In the genomic region with DNA sequence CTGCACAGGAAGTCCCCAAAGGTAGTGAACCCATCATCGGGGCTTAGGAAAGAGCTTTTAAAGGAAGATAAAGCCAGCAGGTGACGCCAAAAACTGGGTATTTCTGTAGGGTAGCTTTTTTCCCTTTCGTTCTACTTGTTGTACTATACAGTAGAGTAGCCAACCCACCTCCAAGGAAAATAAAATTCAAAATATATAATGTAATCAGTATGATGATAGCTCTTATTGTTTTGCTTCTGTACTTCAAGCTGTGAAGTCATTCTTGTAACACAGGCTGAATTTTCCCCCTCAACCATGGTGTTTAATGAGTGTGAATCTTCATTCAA, we compare ENCODE assay signal across 10 cellular contexts.
DNase-seq lines count a peak whose midpoint lies in the region; ATAC-seq, FAIRE-seq and TF ChIP-seq lines count a peak whose summit lies in the region.
"Had no signal": no experiment of that assay in that cellular context is flagged by ENCODE, and none has a peak within 500 bp of the region (broad histone marks: within the 10 kb centered on the region; RNA-seq: fewer than 3 reads in every experiment).

No MANE protein-coding gene starts in this region.

- no peak for DNase-seq in activated CD4-positive, alpha-beta T cell treated with anti-CD3 and anti-CD28 coated beads, Interleukin-2, amount 10 ng/mL, durations not matched to agents 24 days and 14 days
- DNase-seq in activated CD4-positive, alpha-beta T cell treated with anti-CD3 and anti-CD28 coated beads for 4 hours: no peak
- no peak for DNase-seq in MM.1S
- DNase-seq in GM12878 (ENCODE audit: low read depth, low spot score): no peak
- no peak for DNase-seq in smooth muscle cell (lab: John Stamatoyannopoulos, UW; ENCODE audit: unreplicated experiment)
- DNase-seq in NCI-H2196 (lab: John Stamatoyannopoulos, UW; ENCODE audit: unreplicated experiment): no peak

- no TSS peak for BruUV-seq in GM12878 (replicated peaks; lab: Mats Ljungman, UMichigan)

- H3K4me1 Mint-ChIP-seq in activated CD4-positive, alpha-beta T cell treated with anti-CD3 and anti-CD28 coated beads, Interleukin-2, amount 10 ng/mL, durations not matched to agents 24 days and 14 days: peaks cover 77% of the 10 kb centered on the region

- H3K4me1 ChIP-seq in MM.1S (ENCODE audit: low read length): peaks cover 33% of the 10 kb centered on the region
- H3K4me1 ChIP-seq in GM12878 (ENCODE audit: control insufficient read depth, insufficient read depth, low read length): peaks cover 63% of the 10 kb centered on the region
- H3K4me1 ChIP-seq in smooth muscle cell (ENCODE audit: low read depth): peaks cover 22% of the 10 kb centered on the region
- H3K4me1 ChIP-seq: A549, HAP-1 had no signal

- intact Hi-C loops in activated CD4-positive, alpha-beta T cell treated with anti-CD3 and anti-CD28 coated beads, Interleukin-2, amount 10 ng/mL, durations not matched to agents 24 days and 14 days (cut with micrococcal nuclease): loop anchor here (5.0 kb wide), 2 partner anchors 113 to 177 kb away; a partner anchor contains a TSS
- intact Hi-C loops in GM12878 (cut with micrococcal nuclease; ENCODE audit: unreplicated experiment): no loop called here

- ATAC-seq in GM12878 (no peak), HG02642 (IDR thresholded peaks at IDR 0.05; ENCODE audit: poor library complexity, unreplicated experiment) (no peak), GM21825 (IDR thresholded peaks at IDR 0.05; ENCODE audit: unreplicated experiment) (no peak)
- ATAC-seq: A549 had no signal

- WGBS in GM12878 (ENCODE audit: insufficient coverage, insufficient replicate concordance, low lambda C conversion rate, missing lambda C conversion rate): 0% methylated on average over 3 of the region's 3 CpGs
- 92% methylated on average over 3 of the region's 3 CpGs for WGBS in smooth muscle cell (ENCODE audit: low lambda C conversion rate)

- CTCF ChIA-PET in GM12878 (lab: Yijun Ruan, JAX): interaction anchor here (1.4 to 13.5 kb wide), 7 partner anchors 15 to 398 kb away, joined by 4 to 235 read pairs (median 31); no protein-coding TSS in a partner anchor

- H3K79me2 ChIP-seq in MM.1S (ENCODE audit: low read length) (no peaks in the 10 kb centered on the region), GM12878 (ENCODE audit: control insufficient read depth, insufficient read depth, low read length) (peaks cover 40% of the 10 kb centered on the region), smooth muscle cell (ENCODE audit: low read depth) (peaks cover 26% of the 10 kb centered on the region)

- H3K4me3 ChIP-seq in MM.1S (ENCODE audit: low read length) (peak overlapping the region; percentile 59; the same call in 1 of the 2 replicates), GM12878 (peak overlapping the region; percentile 73), smooth muscle cell (no peak overlapping the region)
- H3K4me3 ChIP-seq: A549, HAP-1 had no signal

- H3K9me3 ChIP-seq in MM.1S (replicated peaks; ENCODE audit: insufficient read depth, low read length) (no peaks in the 10 kb centered on the region; the same call in 1 of the 2 replicates), GM12878 (replicated peaks; ENCODE audit: control insufficient read depth, insufficient read depth, low read length) (no peaks in the 10 kb centered on the region), smooth muscle cell (replicated peaks; ENCODE audit: low read depth) (no peaks in the 10 kb centered on the region)
- H3K9me3 ChIP-seq: A549, HAP-1 had no signal

- no peaks in the 10 kb centered on the region for H3K9me3 Mint-ChIP-seq in activated CD4-positive, alpha-beta T cell treated with anti-CD3 and anti-CD28 coated beads, Interleukin-2, amount 10 ng/mL, durations not matched to agents 24 days and 14 days

- H3F3A ChIP-seq in MM.1S (ENCODE audit: insufficient read depth, low read length) (peaks cover 33% of the 10 kb centered on the region), smooth muscle cell (ENCODE audit: low read depth) (peaks cover 5% of the 10 kb centered on the region)

- H3K36me3 ChIP-seq in MM.1S (replicated peaks; ENCODE audit: insufficient read depth, low read length) (no peaks in the 10 kb centered on the region), GM12878 (ENCODE audit: control insufficient read depth in 2 of 2, insufficient read depth in 2 of 2, low read length in 1 of 2) (no peaks in the 10 kb centered on the region; a peak in 1 of 4 replicates), smooth muscle cell (ENCODE audit: low read depth) (no peaks in the 10 kb centered on the region)
- H3K36me3 ChIP-seq: HAP-1 had no signal

- TF ChIP-seq RAD21 in GM12878 (IDR thresholded peaks at IDR 0.05; ENCODE audit: insufficient read depth, low read depth, low read length): peak; percentile 21; the same call in 1 of the 2 replicates

- H3K9me2 ChIP-seq in MM.1S (replicated peaks; ENCODE audit: insufficient read depth, low read length): no peaks in the 10 kb centered on the region

- H3K27ac Mint-ChIP-seq in activated CD4-positive, alpha-beta T cell treated with anti-CD3 and anti-CD28 coated beads, Interleukin-2, amount 10 ng/mL, durations not matched to agents 24 days and 14 days: peak overlapping the region; percentile 97

- peaks cover 6% of the 10 kb centered on the region for H3K36me3 Mint-ChIP-seq in activated CD4-positive, alpha-beta T cell treated with anti-CD3 and anti-CD28 coated beads, Interleukin-2, amount 10 ng/mL, durations not matched to agents 24 days and 14 days (ENCODE audit: low read depth)

- H3K9ac ChIP-seq in MM.1S (ENCODE audit: low read length) (peak overlapping the region; percentile 99), GM12878 (ENCODE audit: control insufficient read depth, insufficient read depth, low read length) (peak overlapping the region; percentile 74), smooth muscle cell (ENCODE audit: low read depth) (peak overlapping the region; percentile 76)

- TF ChIP-seq EP300 in GM12878 (IDR thresholded peaks at IDR 0.05; ENCODE audit: borderline replicate concordance in 1 of 2, control insufficient read depth in 1 of 2, low read depth in 2 of 2, low read length in 2 of 2): no peak

- H2AFZ ChIP-seq in MM.1S (ENCODE audit: low read length): no peak overlapping the region
- H2AFZ ChIP-seq in GM12878 (ENCODE audit: control insufficient read depth, low read depth, low read length): no peak overlapping the region
- H2AFZ ChIP-seq in smooth muscle cell (ENCODE audit: low read depth): no peak overlapping the region

- H3K27me3 Mint-ChIP-seq in activated CD4-positive, alpha-beta T cell treated with anti-CD3 and anti-CD28 coated beads, Interleukin-2, amount 10 ng/mL, durations not matched to agents 24 days and 14 days: no peaks in the 10 kb centered on the region

- SMC1A ChIA-PET in GM12878 (lab: Charles Lee; ENCODE audit: uncharacterized antibody, unreplicated experiment): interaction anchor here (0.6 to 13.4 kb wide), 13 partner anchors 15 to 616 kb away, joined by 3 to 372 read pairs (median 5); no protein-coding TSS in a partner anchor

- H3K4me2 ChIP-seq in MM.1S (ENCODE audit: low read depth, low read length) (peak overlapping the region; percentile 96), GM12878 (ENCODE audit: control insufficient read depth, insufficient read depth) (peak overlapping the region; percentile 96), smooth muscle cell (peak overlapping the region; percentile 67)
- H3K4me2 ChIP-seq: A549 had no signal

- TF ChIP-seq CTCF in MM.1S (IDR thresholded peaks at IDR 0.05; ENCODE audit: low read length) (no peak), GM12878 (IDR thresholded peaks at IDR 0.05 in 2 of 3, conservative IDR thresholded peaks at IDR 0.05 in 1 of 3; ENCODE audit: control insufficient read depth in 2 of 3, extremely low read depth in 1 of 3, insufficient read depth in 1 of 3, low read depth in 3 of 3, low read length in 3 of 3) (no peak; a peak in 1 of 6 replicates), smooth muscle cell (IDR thresholded peaks at IDR 0.05; ENCODE audit: borderline replicate concordance, insufficient read depth, poor library complexity, severe bottlenecking) (no peak)

- TF ChIP-seq POLR2A in GM12878 (IDR thresholded peaks at IDR 0.05; ENCODE audit: low read depth, low read length): no peak; the same call in 1 of the 2 replicates

- POLR2A ChIA-PET in GM12878 (lab: Charles Lee): interaction anchor here (0.8 to 10.9 kb wide), 10 partner anchors 11 to 623 kb away, joined by 3 to 175 read pairs (median 5); a partner anchor contains a TSS

- in situ Hi-C loops in GM12878 (cut with MboI): loop anchor here (5.0 kb wide), 1 partner anchor 47 kb away; no protein-coding TSS in a partner anchor

- FAIRE-seq in GM12878 (lab: Jason Lieb, UNC): no peak
- FAIRE-seq: A549 had no signal

- RAD21 ChIA-PET in GM12878 (lab: Charles Lee; ENCODE audit: unreplicated experiment): interaction anchor here (0.6 to 8.4 kb wide), 13 partner anchors 10 to 325 kb away, joined by 3 to 337 read pairs (median 9); a partner anchor contains a TSS

- H4K20me1 ChIP-seq in MM.1S (ENCODE audit: insufficient read depth, low read length) (no peaks in the 10 kb centered on the region), GM12878 (ENCODE audit: control insufficient read depth, insufficient read depth) (no peaks in the 10 kb centered on the region), smooth muscle cell (ENCODE audit: low read depth) (peaks cover 42% of the 10 kb centered on the region)

- 0 out of 2 replicates have a peak, but pooled peaks cover 3% of the 10 kb centered on the region for H3K27me3 ChIP-seq in MM.1S (replicated peaks; ENCODE audit: insufficient read depth, low read length)
- H3K27me3 ChIP-seq in GM12878 (replicated peaks in 1 of 2; ENCODE audit: control insufficient read depth in 2 of 2, insufficient read depth in 2 of 2, low read length in 1 of 2): no peaks in the 10 kb centered on the region
- no peaks in the 10 kb centered on the region for H3K27me3 ChIP-seq in smooth muscle cell (ENCODE audit: low read depth)

- H3K27ac ChIP-seq in MM.1S (ENCODE audit: low read length) (peak overlapping the region; percentile 97), GM12878 (ENCODE audit: control insufficient read depth, insufficient read depth) (peak overlapping the region; percentile 84), smooth muscle cell (ENCODE audit: low read depth) (peak overlapping the region; percentile 91)
- H3K27ac ChIP-seq: A549 had no signal

- peak overlapping the region; percentile 94 for H3K4me3 Mint-ChIP-seq in activated CD4-positive, alpha-beta T cell treated with anti-CD3 and anti-CD28 coated beads, Interleukin-2, amount 10 ng/mL, durations not matched to agents 24 days and 14 days

TF ChIP-seq in GM12878, 131 proteins besides CTCF, POLR2A, EP300 and RAD21 (continues in another document):
- TF ChIP-seq SRF (IDR thresholded peaks at IDR 0.05; ENCODE audit: low read depth in 2 of 2, low read length in 2 of 2): no peak
- no peak for TF ChIP-seq SPI1 (IDR thresholded peaks at IDR 0.05; ENCODE audit: borderline replicate concordance, insufficient read depth, low read depth, low read length)
- TF ChIP-seq NFYA (IDR thresholded peaks at IDR 0.05; ENCODE audit: borderline replicate concordance, low read depth, low read length): no peak
- TF ChIP-seq CBFB (IDR thresholded peaks at IDR 0.05; ENCODE audit: low read depth): no peak
- TF ChIP-seq NRF1 (conservative IDR thresholded peaks at IDR 0.05; ENCODE audit: low read depth, low read length): no peak
- TF ChIP-seq ETV6 (conservative IDR thresholded peaks at IDR 0.05 in 1 of 2, IDR thresholded peaks at IDR 0.05 in 1 of 2; ENCODE audit: borderline replicate concordance in 1 of 2, low read depth in 1 of 2): 0 out of 4 replicates have a peak, but pooled peaks of 1 of the 2 experiments have one; percentile 11
